ENCODE assay signal across 16 cellular contexts in genomic region chr12:69258655-69259054, GRCh38.
"Had no signal": no experiment of that assay in that cellular context is flagged by ENCODE, and none has a peak within 500 bp of the region (broad histone marks: within the 10 kb centered on the region; RNA-seq: fewer than 3 reads in every experiment).

No MANE protein-coding gene starts in this region.

- H3K27ac ChIP-seq: coronary artery, left ventricle myocardium inferior, prostate gland, thoracic aorta had no signal

- DNase-seq: activated CD4-positive, alpha-beta T cell treated with anti-CD3 and anti-CD28 coated beads, Interleukin-2, amount 50 U/mL, for 1 hour; activated CD4-positive, CD25-positive, alpha-beta regulatory T cell; activated effector memory CD4-positive, alpha-beta T cell treated with Interleukin-2 at 50 U/mL for 16 hours; activated naive CD4-positive, alpha-beta T cell treated with anti-CD3 and anti-CD28 coated beads, Interleukin-2, amount 50 U/mL, for 16 hours; amniotic stem cell; caudate nucleus; foreskin fibroblast; left ventricle myocardium inferior; naive thymus-derived CD8-positive, alpha-beta T cell; nucleus accumbens had no signal

- H3K9me3 ChIP-seq: left ventricle myocardium inferior, prostate gland, thoracic aorta had no signal

- H3K27me3 Mint-ChIP-seq: naive thymus-derived CD8-positive, alpha-beta T cell had no signal

- H3K9me3 Mint-ChIP-seq: naive thymus-derived CD8-positive, alpha-beta T cell had no signal

- ATAC-seq: naive thymus-derived CD8-positive, alpha-beta T cell; right cardiac atrium had no signal

- FAIRE-seq: urothelium cell line had no signal

- H3K4me3 Mint-ChIP-seq: naive thymus-derived CD8-positive, alpha-beta T cell had no signal

- H3K36me3 ChIP-seq: prostate gland had no signal

- H3K4me1 ChIP-seq: prostate gland had no signal

- H3K4me3 ChIP-seq: coronary artery, left ventricle myocardium inferior, prostate gland, smooth muscle cell, thoracic aorta had no signal
